Comparison of ENCODE assay signal across 8 cellular contexts in genomic region chr17:73901661-73902415, GRCh38.
DNase-seq lines count a peak whose midpoint lies in the region; ATAC-seq, FAIRE-seq and TF ChIP-seq lines count a peak whose summit lies in the region.

No MANE protein-coding gene starts in this region.

- peaks cover 59% of the 10 kb centered on the region for H3K27me3 Mint-ChIP-seq in GM23338 (ENCODE audit: insufficient read depth, low read depth, poor library complexity)
- H3K27me3 Mint-ChIP-seq in natural killer cell (ENCODE audit: low read depth in 2 of 2): peaks cover 7 to 12% of the 10 kb centered on the region in 2 donors

- no peaks in the 10 kb centered on the region for H3K9me2 ChIP-seq in GM23338 (ENCODE audit: insufficient read depth)

- no peak for FAIRE-seq in GM12891 (lab: Jason Lieb, UNC)

- peaks cover 4% of the 10 kb centered on the region; the same call in 1 of the 2 replicates for H3F3A ChIP-seq in GM23338 (replicated peaks; ENCODE audit: low read depth)

- H3K36me3 ChIP-seq in GM23338 (ENCODE audit: insufficient read depth): no peaks in the 10 kb centered on the region

- peak; percentile 87 for ATAC-seq in GM23338
- peak; percentile 80 to 93 (median 91) for ATAC-seq in natural killer cell
- no peak for ATAC-seq in GM21717 (IDR thresholded peaks at IDR 0.05; ENCODE audit: unreplicated experiment)
- ATAC-seq in GM19023 (IDR thresholded peaks at IDR 0.05; ENCODE audit: unreplicated experiment): no peak

- H3K4me3 Mint-ChIP-seq in GM23338 (peak overlapping the region; percentile 79), natural killer cell (peak overlapping the region; percentile 97)

- intact Hi-C loops in natural killer cell (cut with micrococcal nuclease): no loop called here

- H3K27ac ChIP-seq in GM23338 (ENCODE audit: low read depth): no peak overlapping the region
- H3K27ac ChIP-seq in RWPE1: no peak overlapping the region

- DNase-seq in GM23338 (ENCODE audit: low spot score): peak; percentile 73
- peak; percentile 33 for DNase-seq in RWPE1 (ENCODE audit: low spot score)
- peak; percentile 84 for DNase-seq in ecto neural progenitor cell (ENCODE audit: low spot score)
- DNase-seq in natural killer cell: peak; percentile 39
- no peak for DNase-seq in dermis blood vessel endothelial cell
- no peak for DNase-seq in GM12891 (ENCODE audit: insufficient read length, low spot score)

- H3K27ac Mint-ChIP-seq in GM23338: no peak overlapping the region
- H3K27ac Mint-ChIP-seq in natural killer cell: peak overlapping the region; percentile 82 to 97

- H3K9me3 Mint-ChIP-seq in GM23338 (no peaks in the 10 kb centered on the region; the same call in 1 of the 3 replicates), natural killer cell (no peaks in the 10 kb centered on the region)

- peaks cover 15% of the 10 kb centered on the region for H3K4me1 ChIP-seq in GM23338 (ENCODE audit: insufficient read depth)

- peak overlapping the region; percentile 95 for H2AFZ ChIP-seq in GM23338

- H4K20me1 ChIP-seq in GM23338 (replicated peaks; ENCODE audit: insufficient read depth): no peaks in the 10 kb centered on the region; the same call in 1 of the 2 replicates

- no peak for TF ChIP-seq POLR2A in GM12891 (IDR thresholded peaks at IDR 0.05; ENCODE audit: low read depth, low read length)

- TF ChIP-seq CTCF in GM23338 (conservative IDR thresholded peaks at IDR 0.05; ENCODE audit: low read depth in 2 of 2) (peak in 1 of 2 experiments; percentile 23; a peak in 1 of 4 replicates), RWPE1 (conservative IDR thresholded peaks at IDR 0.05; ENCODE audit: low read depth) (peak; percentile 32; the same call in 1 of the 2 replicates), natural killer cell (IDR thresholded peaks at IDR 0.05) (no peak)

- POLR2A ChIA-PET in RWPE1 (lab: Yijun Ruan, JAX; ENCODE audit: low non-redundant PET): no interaction called here

- H3K4me1 Mint-ChIP-seq in GM23338 (peaks cover 14% of the 10 kb centered on the region), natural killer cell (peaks cover 17 to 29% of the 10 kb centered on the region in 2 donors)

- peak overlapping the region; percentile 64 for H3K4me3 ChIP-seq in GM23338

- H3K79me2 ChIP-seq in GM23338 (replicated peaks; ENCODE audit: insufficient read depth): no peaks in the 10 kb centered on the region

- CTCF ChIA-PET in RWPE1 (lab: Yijun Ruan, JAX): interaction anchor here (0.6 kb wide), 1 partner anchor 942 kb away, joined by 3 read pairs; no protein-coding TSS in a partner anchor

- H3K27me3 ChIP-seq in GM23338 (ENCODE audit: insufficient read depth): peaks cover 99% of the 10 kb centered on the region

- no peaks in the 10 kb centered on the region for H3K36me3 Mint-ChIP-seq in GM23338 (ENCODE audit: low read depth)
- H3K36me3 Mint-ChIP-seq in natural killer cell: no peaks in the 10 kb centered on the region

- H3K4me2 ChIP-seq in GM23338: peak overlapping the region; percentile 96

TF ChIP-seq in GM23338, 12 proteins besides CTCF, POLR2A, EP300 and RAD21:
- TF ChIP-seq JUNB (IDR thresholded peaks at IDR 0.05; ENCODE audit: unreplicated experiment) (no peak), NANOG (IDR thresholded peaks at IDR 0.05; ENCODE audit: borderline replicate concordance) (no peak), REST (IDR thresholded peaks at IDR 0.05; ENCODE audit: unreplicated experiment) (no peak), EZH2 (IDR thresholded peaks at IDR 0.05; ENCODE audit: low read depth, unreplicated experiment) (peak; percentile 56)
- TF ChIP-seq, protein P1, sequence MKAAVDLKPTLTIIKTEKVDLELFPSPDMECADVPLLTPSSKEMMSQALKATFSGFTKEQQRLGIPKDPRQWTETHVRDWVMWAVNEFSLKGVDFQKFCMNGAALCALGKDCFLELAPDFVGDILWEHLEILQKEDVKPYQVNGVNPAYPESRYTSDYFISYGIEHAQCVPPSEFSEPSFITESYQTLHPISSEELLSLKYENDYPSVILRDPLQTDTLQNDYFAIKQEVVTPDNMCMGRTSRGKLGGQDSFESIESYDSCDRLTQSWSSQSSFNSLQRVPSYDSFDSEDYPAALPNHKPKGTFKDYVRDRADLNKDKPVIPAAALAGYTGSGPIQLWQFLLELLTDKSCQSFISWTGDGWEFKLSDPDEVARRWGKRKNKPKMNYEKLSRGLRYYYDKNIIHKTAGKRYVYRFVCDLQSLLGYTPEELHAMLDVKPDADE (IDR thresholded peaks at IDR 0.05): no peak

TF ChIP-seq in GM12891, 5 proteins besides CTCF, POLR2A, EP300 and RAD21:
- TF ChIP-seq PAX5 (IDR thresholded peaks at IDR 0.05; ENCODE audit: insufficient read depth, low read length, severe bottlenecking) (no peak), SPI1 (IDR thresholded peaks at IDR 0.05; ENCODE audit: low read depth, low read length) (no peak), POLR2AphosphoS5 (IDR thresholded peaks at IDR 0.05; ENCODE audit: low read depth, low read length) (no peak), TAF1 (IDR thresholded peaks at IDR 0.05; ENCODE audit: low read depth, low read length) (no peak), POU2F2 (IDR thresholded peaks at IDR 0.05; ENCODE audit: low read depth, low read length) (no peak)
TF ChIP-seq in GM12891: peak in this region for 0.

Comparison
In these comparisons a context has a peak if more than half of its experiments do, and no peak if none do; other contexts are left out.
1. ATAC-seq: peak in GM23338 (single experiment) and natural killer cell (3 of 3); none in GM21717 (single experiment) and GM19023 (single experiment).
2. DNase-seq: peak in GM23338 (single experiment), RWPE1 (single experiment), ecto neural progenitor cell (single experiment) and natural killer cell (single experiment); none in dermis blood vessel endothelial cell (single experiment) and GM12891 (single experiment).